ENCODE assay signal across 1 cellular context in genomic region chr5:34648522-34649158, GRCh38.
TF ChIP-seq lines count a peak whose summit lies in the region.

No MANE protein-coding gene starts in this region.

TF ChIP-seq in HepG2, 621 proteins besides CTCF, POLR2A, EP300 and RAD21 (continued from another document):
- TF ChIP-seq MBD4 (IDR thresholded peaks at IDR 0.05; ENCODE audit: borderline replicate concordance, low read length): no peak
- no peak for TF ChIP-seq ZNF101 (CRISPR knock-in tag; IDR thresholded peaks at IDR 0.05; ENCODE audit: borderline replicate concordance, low read depth)
